Comparison of ENCODE assay signal across 8 cellular contexts in the genomic region with DNA sequence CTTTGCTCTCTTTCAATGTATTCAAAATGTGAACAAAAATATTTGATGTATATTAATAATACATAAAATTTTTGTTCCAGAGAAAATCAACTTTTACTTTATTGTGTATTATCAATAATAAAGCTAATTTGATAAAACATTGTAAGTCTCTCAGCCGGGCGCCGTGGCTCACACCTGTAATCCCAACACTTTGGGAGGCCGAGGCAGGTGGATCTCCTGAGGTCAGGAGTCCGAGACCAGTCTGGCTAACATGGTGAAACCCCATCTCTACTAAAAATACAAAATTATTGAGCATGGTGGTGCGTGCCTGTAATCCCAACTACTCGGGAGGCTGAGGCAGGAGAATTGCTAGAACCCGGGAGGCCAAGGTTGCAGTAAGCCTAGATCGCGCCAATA. TPM values are rescaled to one million over a fixed set of nuclear protein-coding genes. Genes with fewer than 3 reads are reported as not detected.
DNase-seq lines count a peak whose midpoint lies in the region; ATAC-seq and TF ChIP-seq lines count a peak whose summit lies in the region.
"Not testable (repeated sequence)": the region's sequence is repeated elsewhere in the genome, so short reads cannot be mapped to it uniquely, and the experiment has no call there.

No MANE protein-coding gene starts in this region.

- H3K27me3 Mint-ChIP-seq in CD8-positive, alpha-beta T cell (ENCODE audit: low read depth); activated B cell treated with CpG ODN at 0.5 μM for 24 hours; memory B cell: not testable (repeated sequence)

- peak overlapping the region; percentile 41 for H4K91ac ChIP-seq in trophoblast cell (ENCODE audit: low read depth, low read length)

- H3K9me3 ChIP-seq in CD8-positive, alpha-beta T cell (ENCODE audit: low read length); esophagus squamous epithelium; trophoblast cell (ENCODE audit: insufficient read depth, low read depth, low read length); tibial artery: not testable (repeated sequence)

- H3K23ac ChIP-seq in trophoblast cell (ENCODE audit: low read length): not testable (repeated sequence)

- H2AFZ ChIP-seq in trophoblast cell (ENCODE audit: insufficient read depth, low read length, poor library complexity): not testable (repeated sequence)

- H3K4me3 ChIP-seq in CD8-positive, alpha-beta T cell (ENCODE audit: low read depth, low read length); trophoblast cell (ENCODE audit: low read depth, low read length): not testable (repeated sequence)
- H3K4me3 ChIP-seq in LNCaP clone FGC (ENCODE audit: low read depth, low read length): peak overlapping the region; percentile 93
- peak overlapping the region; percentile 97 for H3K4me3 ChIP-seq in astrocyte of the spinal cord (ENCODE audit: low read depth, low read length)
- H3K4me3 ChIP-seq in esophagus squamous epithelium: peak overlapping the region in 3 of 4 donors; percentile 71 to 84 (median 83)
- peak overlapping the region; percentile 64 to 72 for H3K4me3 ChIP-seq in tibial artery

- 92 to 93% methylated on average over 10 of the region's 10 CpGs for WGBS in esophagus squamous epithelium, 2 donors
- no CpG with 5 or more reads among the region's 10 CpGs for WGBS in trophoblast cell (ENCODE audit: extremely low coverage, insufficient coverage, insufficient read length)

- H2BK120ac ChIP-seq in trophoblast cell (ENCODE audit: insufficient read depth, low read length, poor library complexity): not testable (repeated sequence)

- not testable (repeated sequence) for TF ChIP-seq CTCF in CD8-positive, alpha-beta T cell (IDR thresholded peaks at IDR 0.05); LNCaP clone FGC (IDR thresholded peaks at IDR 0.05; ENCODE audit: control insufficient read depth, extremely low read depth, insufficient read depth); activated B cell treated with CpG ODN at 0.5 μM for 24 hours (IDR thresholded peaks at IDR 0.05); astrocyte of the spinal cord (IDR thresholded peaks at IDR 0.05; ENCODE audit: low read depth, low read length); esophagus squamous epithelium (IDR thresholded peaks at IDR 0.05); tibial artery (IDR thresholded peaks at IDR 0.05)

- H3K27ac Mint-ChIP-seq in CD8-positive, alpha-beta T cell: peak overlapping the region; percentile 99
- H3K27ac Mint-ChIP-seq in activated B cell treated with CpG ODN at 0.5 μM for 24 hours (peak overlapping the region; percentile 53), memory B cell (peak overlapping the region; percentile 99)

- not testable (repeated sequence) for H3K27me3 ChIP-seq in CD8-positive, alpha-beta T cell (ENCODE audit: insufficient read depth, low read length); esophagus squamous epithelium; trophoblast cell (ENCODE audit: insufficient read depth, low read length); tibial artery

- peak overlapping the region; percentile 83 for H4K8ac ChIP-seq in trophoblast cell (ENCODE audit: low read depth, low read length)

- not testable (repeated sequence) for H3K18ac ChIP-seq in trophoblast cell (ENCODE audit: low read length)

- POLR2A ChIA-PET in CD8-positive, alpha-beta T cell (lab: Charles Lee): interaction anchor here (0.9 to 3.3 kb wide), 18 partner anchors 10 to 1890 kb away, joined by 3 to 30 read pairs (median 5); a partner anchor contains a TSS
- POLR2A ChIA-PET in activated B cell treated with CpG ODN at 0.5 μM for 24 hours (lab: Charles Lee): interaction anchor here (0.7 to 4.2 kb wide), 15 partner anchors 11 to 1560 kb away, joined by 3 to 34 read pairs (median 6); a partner anchor contains a TSS

- H3K36me3 ChIP-seq in CD8-positive, alpha-beta T cell (ENCODE audit: insufficient read depth, low read length); trophoblast cell (ENCODE audit: control insufficient read depth in 1 of 2, insufficient read depth in 2 of 2, low read length in 2 of 2); tibial artery: not testable (repeated sequence)
- H3K36me3 ChIP-seq in esophagus squamous epithelium: peaks cover 0 to 22% (median 0%) of the 10 kb centered on the region in 3 donors

- H3K4me1 Mint-ChIP-seq in CD8-positive, alpha-beta T cell (ENCODE audit: low read depth): peaks cover 40% of the 10 kb centered on the region
- H3K4me1 Mint-ChIP-seq in activated B cell treated with CpG ODN at 0.5 μM for 24 hours: peaks cover 39% of the 10 kb centered on the region
- H3K4me1 Mint-ChIP-seq in memory B cell: not testable (repeated sequence)

- H4K12ac ChIP-seq in trophoblast cell (ENCODE audit: low read depth, low read length): not testable (repeated sequence)

- H2AK5ac ChIP-seq in trophoblast cell (ENCODE audit: low read length): not testable (repeated sequence)

- H3K9ac ChIP-seq in trophoblast cell (ENCODE audit: low read length): not testable (repeated sequence)

- TF ChIP-seq POLR2A in esophagus squamous epithelium (IDR thresholded peaks at IDR 0.05): not testable (repeated sequence)

- peak overlapping the region; percentile 96 for H3K27ac ChIP-seq in CD8-positive, alpha-beta T cell (ENCODE audit: low read depth, low read length)
- H3K27ac ChIP-seq in esophagus squamous epithelium (peak overlapping the region in 3 of 4 donors; percentile 91 to 97 (median 94)), tibial artery (peak overlapping the region; percentile 83 to 90)
- H3K27ac ChIP-seq in trophoblast cell (ENCODE audit: low read depth, low read length): not testable (repeated sequence)

- intact Hi-C loops in CD8-positive, alpha-beta T cell (cut with DNase I, micrococcal nuclease): loop anchor here (1.0 to 10.0 kb wide), 13 partner anchors 121 to 1561 kb away; a partner anchor contains a TSS
- intact Hi-C loops in activated B cell treated with CpG ODN at 0.5 μM for 24 hours (cut with micrococcal nuclease) (loop anchor here (1.0 to 10.0 kb wide), 10 partner anchors 51 to 761 kb away; a partner anchor contains a TSS), tibial artery (cut with DNase I; ENCODE audit: low total_unique reads) (loop anchor here (10.0 kb wide), 2 partner anchors 141 to 689 kb away; a partner anchor contains a TSS)
- intact Hi-C loops in esophagus squamous epithelium (cut with DNase I): not testable (repeated sequence)

- H3K4me3 Mint-ChIP-seq in CD8-positive, alpha-beta T cell: peak overlapping the region; percentile 98
- peak overlapping the region; percentile 38 for H3K4me3 Mint-ChIP-seq in activated B cell treated with CpG ODN at 0.5 μM for 24 hours
- peak overlapping the region; percentile 32 for H3K4me3 Mint-ChIP-seq in memory B cell

- in situ Hi-C loops in astrocyte of the spinal cord (cut with HindIII; ENCODE audit: low sequenced_read_pairs): not testable (repeated sequence)

- peaks cover 31% of the 10 kb centered on the region for H3K36me3 Mint-ChIP-seq in CD8-positive, alpha-beta T cell
- peaks cover 26% of the 10 kb centered on the region for H3K36me3 Mint-ChIP-seq in activated B cell treated with CpG ODN at 0.5 μM for 24 hours (ENCODE audit: low read depth)
- not testable (repeated sequence) for H3K36me3 Mint-ChIP-seq in memory B cell

- not testable (repeated sequence) for H3K14ac ChIP-seq in trophoblast cell (ENCODE audit: low read length)

- H3K4me1 ChIP-seq in CD8-positive, alpha-beta T cell (ENCODE audit: insufficient read depth, low read length): peaks cover 30% of the 10 kb centered on the region
- H3K4me1 ChIP-seq in esophagus squamous epithelium: peaks cover 12 to 48% (median 14%) of the 10 kb centered on the region in 3 donors
- H3K4me1 ChIP-seq in trophoblast cell (ENCODE audit: control insufficient read depth in 1 of 2, insufficient read depth in 2 of 2, low read length in 2 of 2): not testable (repeated sequence)
- H3K4me1 ChIP-seq in tibial artery: peaks cover 0 to 42% (median 26%) of the 10 kb centered on the region in 4 donors

- DNase-seq in CD8-positive, alpha-beta T cell; LNCaP clone FGC (ENCODE audit: low read depth); activated B cell treated with CpG ODN at 0.5 μM for 24 hours; astrocyte of the spinal cord (ENCODE audit: low read depth, low spot score); esophagus squamous epithelium (lab: John Stamatoyannopoulos, UW); memory B cell (ENCODE audit: low spot score in 2 of 2); trophoblast cell; tibial artery: not testable (repeated sequence)

- CTCF ChIA-PET in CD8-positive, alpha-beta T cell (lab: Charles Lee): interaction anchor here (4.0 kb wide), 1 partner anchor 11 kb away, joined by 12 read pairs; no protein-coding TSS in a partner anchor
- CTCF ChIA-PET in activated B cell treated with CpG ODN at 0.5 μM for 24 hours (lab: Charles Lee): not testable (repeated sequence)

- H2BK5ac ChIP-seq in trophoblast cell (ENCODE audit: low read depth, low read length, poor library complexity): not testable (repeated sequence)

- not testable (repeated sequence) for H3K9me3 Mint-ChIP-seq in CD8-positive, alpha-beta T cell; activated B cell treated with CpG ODN at 0.5 μM for 24 hours; memory B cell

- ATAC-seq in CD8-positive, alpha-beta T cell; activated B cell treated with CpG ODN at 0.5 μM for 24 hours (ENCODE audit: low read depth); memory B cell (ENCODE audit: low read depth): not testable (repeated sequence)

- H3K4me2 ChIP-seq in trophoblast cell (ENCODE audit: low read length): not testable (repeated sequence)

- H3K79me2 ChIP-seq in trophoblast cell (ENCODE audit: control insufficient read depth, insufficient read depth, low read length, poor library complexity): not testable (repeated sequence)

- not testable (repeated sequence) for H2BK12ac ChIP-seq in trophoblast cell (ENCODE audit: low read length)

- H3K79me1 ChIP-seq in trophoblast cell (ENCODE audit: low read length): not testable (repeated sequence)

- not testable (repeated sequence) for H3K4ac ChIP-seq in trophoblast cell (ENCODE audit: low read depth, low read length)

RNA-seq across cellular contexts. Expression of a gene that starts 0.4 kb away (rescaled TPM):
- 10 to 100 TPM; 90.1 to 90.4 TPM for total RNA-seq in CD8-positive, alpha-beta T cell
- total RNA-seq in activated B cell treated with CpG ODN at 0.5 μM for 24 hours (56.4 and 70.9 TPM in 2 replicates), esophagus squamous epithelium (10 to 100 TPM; 11.7 to 40.4 (median 26.0) TPM)
- polyA plus RNA-seq in trophoblast cell (2013): 17.2 and 18.3 TPM in 2 replicates

Comparison
In these comparisons a context has a peak if more than half of its experiments do, and no peak if none do; other contexts are left out.
1. H3K4me3 Mint-ChIP-seq: peak in every context shown above with its lines; median percentile 98 in CD8-positive, alpha-beta T cell; 38 in activated B cell treated with CpG ODN at 0.5 μM for 24 hours; 32 in memory B cell.